ENCODE assay signal across 1 cellular context in genomic region chr1:45585496-45586075, GRCh38.
TF ChIP-seq lines count a peak whose summit lies in the region.

No MANE protein-coding gene starts in this region.

TF ChIP-seq in GM12878, 131 proteins besides CTCF, POLR2A, EP300 and RAD21:
- no peak for TF ChIP-seq CHD2 (IDR thresholded peaks at IDR 0.05; ENCODE audit: borderline replicate concordance, low read depth, low read length)
- TF ChIP-seq TBL1XR1 (IDR thresholded peaks at IDR 0.05; ENCODE audit: low read depth, low read length): no peak
- no peak for TF ChIP-seq KDM1A (IDR thresholded peaks at IDR 0.05; ENCODE audit: borderline replicate concordance)
- TF ChIP-seq SIX5 (IDR thresholded peaks at IDR 0.05; ENCODE audit: low read depth, low read length, severe bottlenecking): no peak
- no peak for TF ChIP-seq CREM (IDR thresholded peaks at IDR 0.05; ENCODE audit: low read depth)
- TF ChIP-seq BACH1 (IDR thresholded peaks at IDR 0.05; ENCODE audit: borderline replicate concordance): no peak
- TF ChIP-seq ETV6 (conservative IDR thresholded peaks at IDR 0.05 in 1 of 2, IDR thresholded peaks at IDR 0.05 in 1 of 2; ENCODE audit: borderline replicate concordance in 1 of 2, low read depth in 1 of 2): no peak
- TF ChIP-seq MYC (IDR thresholded peaks at IDR 0.05; ENCODE audit: insufficient read depth, insufficient read length, insufficient replicate concordance, low read length, severe bottlenecking): no peak
- no peak for TF ChIP-seq USF1 (IDR thresholded peaks at IDR 0.05; ENCODE audit: borderline replicate concordance, extremely low read length, insufficient read depth, low read depth, low read length)
- no peak for TF ChIP-seq BRCA1 (IDR thresholded peaks at IDR 0.05; ENCODE audit: low read depth, low read length)
- TF ChIP-seq FOXK2 (IDR thresholded peaks at IDR 0.05): no peak
- no peak for TF ChIP-seq SP1 (IDR thresholded peaks at IDR 0.05; ENCODE audit: low read depth, low read length)
